ENCODE assay signal across 15 cellular contexts in the genomic region with DNA sequence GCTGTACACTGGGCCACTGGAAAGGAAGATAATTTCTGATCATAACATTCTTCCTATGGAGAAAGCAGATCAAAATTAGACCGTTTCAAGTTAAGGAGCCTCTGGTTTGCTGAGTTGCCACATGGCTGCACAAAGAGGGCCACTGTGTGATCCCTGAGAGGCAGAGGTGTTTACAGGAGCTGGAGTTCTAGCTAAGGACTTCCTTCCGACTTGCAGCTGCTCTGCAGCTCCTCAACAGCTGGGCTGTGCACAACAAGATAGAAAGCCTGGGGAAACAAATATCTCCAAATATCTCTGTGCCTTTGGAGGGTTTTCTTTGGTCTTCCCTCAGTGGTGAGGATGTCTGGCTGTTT. TPM values are rescaled to one million over a fixed set of nuclear protein-coding genes. Genes with fewer than 3 reads are reported as not detected.
DNase-seq lines count a peak whose midpoint lies in the region; ATAC-seq and TF ChIP-seq lines count a peak whose summit lies in the region.
"Had no signal": no experiment of that assay in that cellular context is flagged by ENCODE, and none has a peak within 500 bp of the region (broad histone marks: within the 10 kb centered on the region; RNA-seq: fewer than 3 reads in every experiment).

No MANE protein-coding gene starts in this region.

- ATAC-seq in GM21529 (IDR thresholded peaks at IDR 0.05; ENCODE audit: unreplicated experiment), result peak; percentile 85
- peak; percentile 21 for ATAC-seq in mucosa of descending colon
- ATAC-seq in lower lobe of right lung, result no peak
- ATAC-seq: activated T-cell treated with anti-CD3 and anti-CD28 coated beads, Interleukin-2, amount 50 U/mL, for 72 hours; PC-3; stimulated activated naive CD8-positive, alpha-beta T cell treated with anti-CD3 and anti-CD28 coated beads, Interleukin-15, Interleukin-2, amounts not matched to agents 100 U/mL and 50 U/mL, for 24 hours had no signal

- no peaks in the 10 kb centered on the region for H3K27me3 ChIP-seq in lower lobe of right lung (ENCODE audit: low read depth)

- TF ChIP-seq CTCF in mucosa of descending colon (IDR thresholded peaks at IDR 0.05), result no peak
- no peak for TF ChIP-seq CTCF in lower lobe of right lung (IDR thresholded peaks at IDR 0.05)

- intact Hi-C loops in mucosa of descending colon (cut with DNase I, micrococcal nuclease) (no loop called here), lower lobe of right lung (cut with DNase I) (no loop called here)

- DNase-seq in DMS79 treated with DMSO at 0.1 percent for 48 hours (lab: John Stamatoyannopoulos, UW) (peak; percentile 70), NCI-H82 treated with DMSO at 0.1 percent for 48 hours (lab: John Stamatoyannopoulos, UW; ENCODE audit: unreplicated experiment) (peak; percentile 30), mucosa of descending colon (no peak), Kasumi-1 (lab: John Stamatoyannopoulos, UW) (no peak), dedifferentiated amniotic fluid mesenchymal stem cell (ENCODE audit: extremely low spot score) (no peak), HCEC 1CT (no peak), lower lobe of right lung (no peak)
- DNase-seq: activated CD4-positive, alpha-beta T cell treated with anti-CD3 and anti-CD28 coated beads, Interleukin-2, amount 10 ng/mL, durations not matched to agents 24 days and 14 days; activated T-cell treated with anti-CD3 and anti-CD28 coated beads, Interleukin-2, amount 50 U/mL, for 72 hours; effector CD4-positive, alpha-beta T cell; foreskin fibroblast; NCI-H1694 treated with DMSO at 0.1 percent for 48 hours; PC-3; stimulated activated naive CD8-positive, alpha-beta T cell treated with anti-CD3 and anti-CD28 coated beads, Interleukin-15, Interleukin-2, amounts not matched to agents 100 U/mL and 50 U/mL, for 24 hours had no signal

- H3K4me1 ChIP-seq in mucosa of descending colon (ENCODE audit: low read depth) (peaks cover 57% of the 10 kb centered on the region), lower lobe of right lung (peaks cover 28% of the 10 kb centered on the region)

- no peak overlapping the region for H3K27ac ChIP-seq in lower lobe of right lung

- no peak overlapping the region for H3K4me3 ChIP-seq in mucosa of descending colon
- H3K4me3 ChIP-seq in lower lobe of right lung, result no peak overlapping the region

- H3K9me3 ChIP-seq in mucosa of descending colon (no peaks in the 10 kb centered on the region), lower lobe of right lung (no peaks in the 10 kb centered on the region)

- H3K36me3 ChIP-seq in mucosa of descending colon (ENCODE audit: low read depth) (no peaks in the 10 kb centered on the region), lower lobe of right lung (no peaks in the 10 kb centered on the region)

RNA-seq across cellular contexts. Expression of gene GADD45A, which starts 26.8 kb away (rescaled TPM):
- 10 to 100 TPM; 19.5 to 40.3 (median 27.1) TPM for total RNA-seq in mucosa of descending colon
- total RNA-seq in lower lobe of right lung, result 13.6 TPM

Comparison
In these comparisons a context has a peak if more than half of its experiments do, and no peak if none do; other contexts are left out.
1. DNase-seq: peak in DMS79 treated with DMSO at 0.1 percent for 48 hours (single experiment) and NCI-H82 treated with DMSO at 0.1 percent for 48 hours (single experiment); none in mucosa of descending colon (0 of 3), Kasumi-1 (0 of 2), dedifferentiated amniotic fluid mesenchymal stem cell (single experiment), HCEC 1CT (single experiment) and lower lobe of right lung (single experiment).
2. ATAC-seq: peak in GM21529 (single experiment) and mucosa of descending colon (single experiment); none in lower lobe of right lung (0 of 2).